ENCODE assay signal across 1 cellular context in genomic region chr5:138178516-138179276, GRCh38.
TF ChIP-seq lines count a peak whose summit lies in the region.

A gene with protein sequence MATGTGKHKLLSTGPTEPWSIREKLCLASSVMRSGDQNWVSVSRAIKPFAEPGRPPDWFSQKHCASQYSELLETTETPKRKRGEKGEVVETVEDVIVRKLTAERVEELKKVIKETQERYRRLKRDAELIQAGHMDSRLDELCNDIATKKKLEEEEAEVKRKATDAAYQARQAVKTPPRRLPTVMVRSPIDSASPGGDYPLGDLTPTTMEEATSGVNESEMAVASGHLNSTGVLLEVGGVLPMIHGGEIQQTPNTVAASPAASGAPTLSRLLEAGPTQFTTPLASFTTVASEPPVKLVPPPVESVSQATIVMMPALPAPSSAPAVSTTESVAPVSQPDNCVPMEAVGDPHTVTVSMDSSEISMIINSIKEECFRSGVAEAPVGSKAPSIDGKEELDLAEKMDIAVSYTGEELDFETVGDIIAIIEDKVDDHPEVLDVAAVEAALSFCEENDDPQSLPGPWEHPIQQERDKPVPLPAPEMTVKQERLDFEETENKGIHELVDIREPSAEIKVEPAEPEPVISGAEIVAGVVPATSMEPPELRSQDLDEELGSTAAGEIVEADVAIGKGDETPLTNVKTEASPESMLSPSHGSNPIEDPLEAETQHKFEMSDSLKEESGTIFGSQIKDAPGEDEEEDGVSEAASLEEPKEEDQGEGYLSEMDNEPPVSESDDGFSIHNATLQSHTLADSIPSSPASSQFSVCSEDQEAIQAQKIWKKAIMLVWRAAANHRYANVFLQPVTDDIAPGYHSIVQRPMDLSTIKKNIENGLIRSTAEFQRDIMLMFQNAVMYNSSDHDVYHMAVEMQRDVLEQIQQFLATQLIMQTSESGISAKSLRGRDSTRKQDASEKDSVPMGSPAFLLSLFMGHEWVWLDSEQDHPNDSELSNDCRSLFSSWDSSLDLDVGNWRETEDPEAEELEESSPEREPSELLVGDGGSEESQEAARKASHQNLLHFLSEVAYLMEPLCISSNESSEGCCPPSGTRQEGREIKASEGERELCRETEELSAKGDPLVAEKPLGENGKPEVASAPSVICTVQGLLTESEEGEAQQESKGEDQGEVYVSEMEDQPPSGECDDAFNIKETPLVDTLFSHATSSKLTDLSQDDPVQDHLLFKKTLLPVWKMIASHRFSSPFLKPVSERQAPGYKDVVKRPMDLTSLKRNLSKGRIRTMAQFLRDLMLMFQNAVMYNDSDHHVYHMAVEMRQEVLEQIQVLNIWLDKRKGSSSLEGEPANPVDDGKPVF (minus strand): TSS chr5:138178630. CDS start chr5:138178614, 16 bp downstream.
TSS of gene KIF20A (plus strand) at chr5:138179112. CDS start at chr5:138179681, 569 bp downstream.

TF ChIP-seq in WTC11, 78 proteins besides CTCF, POLR2A, EP300 and RAD21 (continued from another document):
- TF ChIP-seq FOXK1 (CRISPR knock-in tag; IDR thresholded peaks at IDR 0.05) (peak; percentile 38; the same call in 1 of the 2 replicates), TEAD4 (CRISPR knock-in tag; IDR thresholded peaks at IDR 0.05) (peak; percentile 31; the same call in 1 of the 2 replicates), NR2C2 (CRISPR knock-in tag; IDR thresholded peaks at IDR 0.05) (peak; percentile 67), ATF1 (CRISPR knock-in tag; IDR thresholded peaks at IDR 0.05) (no peak)
- TF ChIP-seq, protein P1, sequence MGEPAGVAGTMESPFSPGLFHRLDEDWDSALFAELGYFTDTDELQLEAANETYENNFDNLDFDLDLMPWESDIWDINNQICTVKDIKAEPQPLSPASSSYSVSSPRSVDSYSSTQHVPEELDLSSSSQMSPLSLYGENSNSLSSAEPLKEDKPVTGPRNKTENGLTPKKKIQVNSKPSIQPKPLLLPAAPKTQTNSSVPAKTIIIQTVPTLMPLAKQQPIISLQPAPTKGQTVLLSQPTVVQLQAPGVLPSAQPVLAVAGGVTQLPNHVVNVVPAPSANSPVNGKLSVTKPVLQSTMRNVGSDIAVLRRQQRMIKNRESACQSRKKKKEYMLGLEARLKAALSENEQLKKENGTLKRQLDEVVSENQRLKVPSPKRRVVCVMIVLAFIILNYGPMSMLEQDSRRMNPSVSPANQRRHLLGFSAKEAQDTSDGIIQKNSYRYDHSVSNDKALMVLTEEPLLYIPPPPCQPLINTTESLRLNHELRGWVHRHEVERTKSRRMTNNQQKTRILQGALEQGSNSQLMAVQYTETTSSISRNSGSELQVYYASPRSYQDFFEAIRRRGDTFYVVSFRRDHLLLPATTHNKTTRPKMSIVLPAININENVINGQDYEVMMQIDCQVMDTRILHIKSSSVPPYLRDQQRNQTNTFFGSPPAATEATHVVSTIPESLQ (CRISPR knock-in tag; IDR thresholded peaks at IDR 0.05), result no peak
